ENCODE assay signal across 11 cellular contexts in genomic region chr6:20202699-20203302, GRCh38. TPM values are rescaled to one million over a fixed set of nuclear protein-coding genes. Genes with fewer than 3 reads are reported as not detected.
DNase-seq lines count a peak whose midpoint lies in the region; ATAC-seq and TF ChIP-seq lines count a peak whose summit lies in the region.
"Had no signal": no experiment of that assay in that cellular context is flagged by ENCODE, and none has a peak within 500 bp of the region (broad histone marks: within the 10 kb centered on the region; RNA-seq: fewer than 3 reads in every experiment).

No MANE protein-coding gene starts in this region.

- H3K9me3 ChIP-seq in PC-3 (ENCODE audit: low read length) (no peaks in the 10 kb centered on the region), esophagus muscularis mucosa (no peaks in the 10 kb centered on the region), thyroid gland (no peaks in the 10 kb centered on the region)

- no peak overlapping the region for H3K27ac Mint-ChIP-seq in activated naive CD4-positive, alpha-beta T cell treated with anti-CD3 and anti-CD28 coated beads, Interleukin-2, amount 50 U/mL, for 24 hours
- H3K27ac Mint-ChIP-seq in activated naive CD4-positive, alpha-beta T cell treated with anti-CD3 and anti-CD28 coated beads for 36 hours, result no peak overlapping the region

- H3K27me3 ChIP-seq in PC-3 (ENCODE audit: low read length) (no peaks in the 10 kb centered on the region), esophagus muscularis mucosa (no peaks in the 10 kb centered on the region), thyroid gland (no peaks in the 10 kb centered on the region)

- no TSS peak for BruUV-seq in PC-3 (replicated peaks; lab: Mats Ljungman, UMichigan)

- H2AFZ ChIP-seq in PC-3 (ENCODE audit: low read length), result no peak overlapping the region

- H4K20me1 ChIP-seq in PC-3 (ENCODE audit: low read length), result no peaks in the 10 kb centered on the region

- DNase-seq in activated naive CD4-positive, alpha-beta T cell treated with anti-CD3 and anti-CD28 coated beads for 36 hours, result no peak
- DNase-seq in PC-3 (no peak), esophagus muscularis mucosa (ENCODE audit: extremely low spot score) (no peak), thyroid gland (no peak), amygdala (lab: John Stamatoyannopoulos, UW) (no peak), SKM-1 treated with dmso at 0.1 percent for 144 hours (lab: John Stamatoyannopoulos, UW; ENCODE audit: unreplicated experiment) (no peak)
- DNase-seq in activated CD4-positive, alpha-beta T cell treated with anti-CD3 and anti-CD28 coated beads for 1 hour, result no peak
- DNase-seq: amniotic stem cell; effector memory CD8-positive, alpha-beta T cell; NCI-H187 had no signal

- H3K9ac ChIP-seq in PC-3 (ENCODE audit: low read length), result no peak overlapping the region

- no peaks in the 10 kb centered on the region for H3K9me2 ChIP-seq in PC-3 (replicated peaks; ENCODE audit: low read length)

- peaks cover 47% of the 10 kb centered on the region for H3K4me1 Mint-ChIP-seq in activated naive CD4-positive, alpha-beta T cell treated with anti-CD3 and anti-CD28 coated beads, Interleukin-2, amount 50 U/mL, for 24 hours
- peaks cover 38% of the 10 kb centered on the region for H3K4me1 Mint-ChIP-seq in activated naive CD4-positive, alpha-beta T cell treated with anti-CD3 and anti-CD28 coated beads for 36 hours (ENCODE audit: low read depth)

- TF ChIP-seq EP300 in esophagus muscularis mucosa (IDR thresholded peaks at IDR 0.05), result no peak

- H3K27me3 Mint-ChIP-seq in activated naive CD4-positive, alpha-beta T cell treated with anti-CD3 and anti-CD28 coated beads, Interleukin-2, amount 50 U/mL, for 24 hours, result no peaks in the 10 kb centered on the region
- H3K27me3 Mint-ChIP-seq in activated naive CD4-positive, alpha-beta T cell treated with anti-CD3 and anti-CD28 coated beads for 36 hours (ENCODE audit: low read depth), result no peaks in the 10 kb centered on the region
- H3K27me3 Mint-ChIP-seq: effector memory CD8-positive, alpha-beta T cell had no signal

- TF ChIP-seq POLR2A in esophagus muscularis mucosa (IDR thresholded peaks at IDR 0.05; ENCODE audit: low read depth), result no peak
- TF ChIP-seq POLR2A in thyroid gland (IDR thresholded peaks at IDR 0.05), result no peak

- H3K4me2 ChIP-seq in PC-3 (ENCODE audit: low read length), result peak overlapping the region; percentile 68

- H3K79me2 ChIP-seq in PC-3 (ENCODE audit: low read length), result peaks cover 69% of the 10 kb centered on the region

- no peaks in the 10 kb centered on the region for H3K9me3 Mint-ChIP-seq in activated naive CD4-positive, alpha-beta T cell treated with anti-CD3 and anti-CD28 coated beads, Interleukin-2, amount 50 U/mL, for 24 hours
- no peaks in the 10 kb centered on the region for H3K9me3 Mint-ChIP-seq in activated naive CD4-positive, alpha-beta T cell treated with anti-CD3 and anti-CD28 coated beads for 36 hours
- H3K9me3 Mint-ChIP-seq: effector memory CD8-positive, alpha-beta T cell had no signal

- H3K4me1 ChIP-seq in PC-3 (ENCODE audit: insufficient read depth, low read length), result peaks cover 28% of the 10 kb centered on the region
- H3K4me1 ChIP-seq in esophagus muscularis mucosa, result peaks cover 32 to 73% (median 61%) of the 10 kb centered on the region in 4 donors
- peaks cover 20 to 44% of the 10 kb centered on the region in 2 donors for H3K4me1 ChIP-seq in thyroid gland

- no peaks in the 10 kb centered on the region for H3K36me3 ChIP-seq in PC-3 (ENCODE audit: low read depth, low read length)
- H3K36me3 ChIP-seq in esophagus muscularis mucosa, result no peaks in the 10 kb centered on the region
- H3K36me3 ChIP-seq in thyroid gland, result no peaks in the 10 kb centered on the region

- H3K4me3 ChIP-seq in PC-3 (ENCODE audit: low read length), result no peak overlapping the region
- no peak overlapping the region for H3K4me3 ChIP-seq in esophagus muscularis mucosa
- H3K4me3 ChIP-seq in thyroid gland (replicated peaks in 1 of 3), result no peak overlapping the region

- POLR2A ChIA-PET in PC-3 (lab: Charles Lee; ENCODE audit: unreplicated experiment), result interaction anchor here (0.7 kb wide), 2 partner anchors 11 to 35 kb away, joined by 3 read pairs; no protein-coding TSS in a partner anchor

- H3F3A ChIP-seq in PC-3 (ENCODE audit: low read length, unreplicated experiment), result peaks cover 8% of the 10 kb centered on the region

- H3K27ac ChIP-seq in PC-3 (ENCODE audit: low read length) (peak overlapping the region; percentile 68), esophagus muscularis mucosa (replicated peaks in 1 of 4) (peak overlapping the region; percentile 1 to 24 (median 16)), thyroid gland (peak overlapping the region; percentile 16 to 85 (median 39))

- H3K36me3 Mint-ChIP-seq in activated naive CD4-positive, alpha-beta T cell treated with anti-CD3 and anti-CD28 coated beads, Interleukin-2, amount 50 U/mL, for 24 hours, result peaks cover 6% of the 10 kb centered on the region
- no peaks in the 10 kb centered on the region for H3K36me3 Mint-ChIP-seq in activated naive CD4-positive, alpha-beta T cell treated with anti-CD3 and anti-CD28 coated beads for 36 hours (ENCODE audit: low read depth)

- CTCF ChIA-PET in activated naive CD4-positive, alpha-beta T cell treated with anti-CD3 and anti-CD28 coated beads for 36 hours (lab: Charles Lee), result no interaction called here
- CTCF ChIA-PET in PC-3 (lab: Charles Lee), result no interaction called here

- WGBS in esophagus muscularis mucosa, result 70% methylated on average over 3 of the region's 3 CpGs
- WGBS in thyroid gland, 2 donors, result 70 to 85% methylated on average over 3 of the region's 3 CpGs

- no peak for ATAC-seq in PC-3

- peak overlapping the region; percentile 41 for H3K4me3 Mint-ChIP-seq in activated naive CD4-positive, alpha-beta T cell treated with anti-CD3 and anti-CD28 coated beads, Interleukin-2, amount 50 U/mL, for 24 hours
- no peak overlapping the region for H3K4me3 Mint-ChIP-seq in activated naive CD4-positive, alpha-beta T cell treated with anti-CD3 and anti-CD28 coated beads for 36 hours
- H3K4me3 Mint-ChIP-seq: effector memory CD8-positive, alpha-beta T cell had no signal

- intact Hi-C loops in activated naive CD4-positive, alpha-beta T cell treated with anti-CD3 and anti-CD28 coated beads for 36 hours (cut with micrococcal nuclease), result loop anchor here (1.0 to 10.0 kb wide), 4 partner anchors 10 to 1862 kb away; partner anchors contain the start of genes E2F3 and MBOAT1
- intact Hi-C loops in PC-3 (cut with micrococcal nuclease) (no loop called here), esophagus muscularis mucosa (cut with DNase I) (no loop called here), thyroid gland (cut with DNase I) (no loop called here)

- TF ChIP-seq CTCF in PC-3 (conservative IDR thresholded peaks at IDR 0.05; ENCODE audit: low read depth, low read length) (no peak), esophagus muscularis mucosa (IDR thresholded peaks at IDR 0.05) (no peak), thyroid gland (IDR thresholded peaks at IDR 0.05) (no peak)

RNA-seq across cellular contexts. Expression of gene MBOAT1, which starts 9.5 kb away (rescaled TPM):
- 1 to 10 TPM; 6.3 to 7.3 TPM for total RNA-seq in activated naive CD4-positive, alpha-beta T cell treated with anti-CD3 and anti-CD28 coated beads for 36 hours
- 8.4 and 10.3 TPM in 2 replicates for total RNA-seq in PC-3 (2014; rRNA removed)
- 1 to 10 TPM; 4.3 to 5.6 (median 4.7) TPM for total RNA-seq in esophagus muscularis mucosa
- 10 to 100 TPM in 3 of 4 donors, 1 to 10 TPM in 1; 9.6 to 24.3 (median 12.6) TPM for total RNA-seq in thyroid gland

Comparison
In these comparisons a context has a peak if more than half of its experiments do, and no peak if none do; other contexts are left out.
1. H3K27ac ChIP-seq: peak in every context shown above with its lines; median percentile 68 in PC-3; 39 in thyroid gland; 16 in esophagus muscularis mucosa.